Comparison of ENCODE assay signal across 11 cellular contexts in the genomic region with DNA sequence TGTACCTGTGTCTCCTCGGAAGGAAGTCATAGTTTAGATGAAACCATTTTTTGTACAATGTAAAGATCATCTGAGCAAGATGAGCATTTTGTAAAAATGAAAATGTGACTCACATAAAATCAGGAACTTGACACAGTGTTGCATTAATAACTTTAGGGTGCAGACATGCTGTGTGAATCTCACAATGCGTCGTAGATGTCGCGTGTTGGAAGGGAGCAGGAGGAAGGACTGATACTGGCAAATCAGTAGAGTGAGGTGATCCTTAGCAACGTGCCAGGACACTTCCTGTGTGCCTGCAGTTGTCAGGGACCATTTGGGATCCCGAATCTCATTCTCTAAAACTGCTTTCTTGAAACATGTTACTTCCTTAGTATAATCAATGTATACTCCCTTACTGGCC.
"Had no signal": no experiment of that assay in that cellular context is flagged by ENCODE, and none has a peak within 500 bp of the region (broad histone marks: within the 10 kb centered on the region; RNA-seq: fewer than 3 reads in every experiment).

No MANE protein-coding gene starts in this region.

- H3K27ac ChIP-seq: heart left ventricle, thoracic aorta had no signal

- H3K36me3 ChIP-seq: thoracic aorta had no signal

- H3K4me3 ChIP-seq: dorsolateral prefrontal cortex, heart left ventricle, stomach, thoracic aorta had no signal

- H3K27me3 ChIP-seq: heart left ventricle, stomach had no signal

- H3K9me3 Mint-ChIP-seq: natural killer cell treated with Interleukin-12 subunit alpha and Interleukin-12 subunit beta and Interleukin-15 and Interleukin-18, amount 100 ng/mL, for 72 hours had no signal

- ATAC-seq: heart left ventricle; left colon; natural killer cell treated with Interleukin-12 subunit alpha and Interleukin-12 subunit beta and Interleukin-15 and Interleukin-18, amount 100 ng/mL, for 72 hours; WTC11 had no signal

- H3K27ac Mint-ChIP-seq: natural killer cell treated with Interleukin-12 subunit alpha and Interleukin-12 subunit beta and Interleukin-15 and Interleukin-18, amount 100 ng/mL, for 72 hours; WTC11 had no signal

- H3K9me3 ChIP-seq: heart left ventricle, stomach, thoracic aorta had no signal

- H3K4me3 Mint-ChIP-seq: natural killer cell treated with Interleukin-12 subunit alpha and Interleukin-12 subunit beta and Interleukin-15 and Interleukin-18, amount 100 ng/mL, for 72 hours; WTC11 had no signal

- DNase-seq: activated CD4-positive, alpha-beta T cell treated with anti-CD3 and anti-CD28 coated beads for 48 hours; activated naive CD4-positive, alpha-beta T cell treated with anti-CD3 and anti-CD28 coated beads, Interleukin-2, amount 50 U/mL, for 16 hours; foreskin melanocyte; left colon; stimulated activated CD4-positive, alpha-beta T cell treated with anti-CD3 and anti-CD28 coated beads, Interleukin-4, amount 100 ng/mL, for 24 hours had no signal

- H3K36me3 Mint-ChIP-seq: natural killer cell treated with Interleukin-12 subunit alpha and Interleukin-12 subunit beta and Interleukin-15 and Interleukin-18, amount 100 ng/mL, for 72 hours had no signal
